Comparison of ENCODE assay signal across 8 cellular contexts in genomic region chr14:24270537-24271133, GRCh38. TPM values are rescaled to one million over a fixed set of nuclear protein-coding genes. Genes with fewer than 3 reads are reported as not detected.
A peak's percentile ranks its signal among the peaks of the same experiment; 100 is the strongest.
DNase-seq lines count a peak whose midpoint lies in the region; ATAC-seq and TF ChIP-seq lines count a peak whose summit lies in the region.

No MANE protein-coding gene starts in this region.

- no peak for ATAC-seq in HG02938 (IDR thresholded peaks at IDR 0.05; ENCODE audit: unreplicated experiment)

- peak; percentile 60 for DNase-seq in DMS79 (lab: John Stamatoyannopoulos, UW)
- no peak for DNase-seq in DMS79 treated with DMSO at 0.1 percent for 48 hours (lab: John Stamatoyannopoulos, UW)
- DNase-seq in RWPE1 (ENCODE audit: low spot score) = no peak
- peak in 1 of 2 donors; percentile 5 for DNase-seq in fibroblast of lung (ENCODE audit: low read depth in 2 of 2)
- DNase-seq in retinal pigment epithelial cell (ENCODE audit: low read depth) = no peak
- DNase-seq in NCI-H2029 (lab: John Stamatoyannopoulos, UW) = no peak
- DNase-seq in putamen (ENCODE audit: low spot score) = no peak

- peak overlapping the region; percentile 89 for H3K4me2 ChIP-seq in fibroblast of lung (ENCODE audit: extremely low read depth, insufficient read depth, low read length)

- H2AFZ ChIP-seq in fibroblast of lung (ENCODE audit: low read length) = peak overlapping the region; percentile 89

- TF ChIP-seq CTCF in RWPE1 (conservative IDR thresholded peaks at IDR 0.05; ENCODE audit: low read depth) (no peak), fibroblast of lung (conservative IDR thresholded peaks at IDR 0.05 in 1 of 2, IDR thresholded peaks at IDR 0.05 in 1 of 2; ENCODE audit: low read depth in 1 of 2, low read length in 2 of 2) (no peak), retinal pigment epithelial cell (conservative IDR thresholded peaks at IDR 0.05; ENCODE audit: low read depth, low read length) (no peak)

- no peaks in the 10 kb centered on the region for H3K9me3 ChIP-seq in fibroblast of lung (ENCODE audit: control insufficient read depth, insufficient read depth, low read depth, low read length)

- no peaks in the 10 kb centered on the region for H3K4me1 ChIP-seq in fibroblast of lung (ENCODE audit: control insufficient read depth, extremely low read depth, insufficient read depth, low read length)

- H3K27ac ChIP-seq in RWPE1 (peak overlapping the region; percentile 96), fibroblast of lung (ENCODE audit: insufficient read depth, low read length) (peak overlapping the region; percentile 99)

- CTCF ChIA-PET in RWPE1 (lab: Yijun Ruan, JAX) = interaction anchor here (0.6 to 0.9 kb wide), 4 partner anchors 18 to 131 kb away, joined by 3 to 4 read pairs (median 3); partner anchors contain the start of gene TINF2

- H4K20me1 ChIP-seq in fibroblast of lung (ENCODE audit: control insufficient read depth, extremely low read depth, insufficient read depth, low read length) = no peaks in the 10 kb centered on the region

- POLR2A ChIA-PET in RWPE1 (lab: Yijun Ruan, JAX; ENCODE audit: low non-redundant PET) = interaction anchor here (0.7 to 2.1 kb wide), 3 partner anchors 11 to 28 kb away, joined by 3 to 12 read pairs (median 3); partner anchors contain the start of gene TINF2

- H3K79me2 ChIP-seq in fibroblast of lung (ENCODE audit: control insufficient read depth, insufficient read depth, low read length) = no peaks in the 10 kb centered on the region

- H3K27me3 ChIP-seq in fibroblast of lung (ENCODE audit: control insufficient read depth, insufficient read depth, low read length) = no peaks in the 10 kb centered on the region

- H3K4me3 ChIP-seq in fibroblast of lung (replicated peaks in 1 of 4; ENCODE audit: control extremely low read depth in 1 of 4, insufficient read depth in 1 of 4, low read depth in 3 of 4, low read length in 4 of 4) (peak overlapping the region; percentile 67 to 99 (median 94)), retinal pigment epithelial cell (ENCODE audit: low read length) (peak overlapping the region; percentile 86)

- H3K9ac ChIP-seq in fibroblast of lung (ENCODE audit: insufficient read depth, low read length) = peak overlapping the region; percentile 99

- H3K36me3 ChIP-seq in fibroblast of lung (ENCODE audit: control insufficient read depth, insufficient read depth, low read length) = peaks cover 9% of the 10 kb centered on the region

RNA-seq across cellular contexts. Expression of gene RABGGTA, which starts 0.8 kb away (rescaled TPM):
- 14.1 and 21.0 TPM in 2 replicates for total RNA-seq in fibroblast of lung
- 15.1 and 19.4 TPM in 2 replicates for polyA plus RNA-seq in fibroblast of lung
- polyA plus RNA-seq in fibroblast of lung (2012) = 14.8 and 19.5 TPM in 2 replicates
- 63.7 and 79.6 TPM in 2 replicates for polyA minus RNA-seq in fibroblast of lung (ENCODE audit: low replicate concordance)

RNA-seq across cellular contexts. Expression of gene TGM1, which starts 7.7 kb away (rescaled TPM):
- 0.51 and 0.83 TPM in 2 replicates for total RNA-seq in fibroblast of lung
- polyA plus RNA-seq in fibroblast of lung = 1.3 and 1.4 TPM in 2 replicates
- polyA plus RNA-seq in fibroblast of lung (2012) = 0.82 and 1.4 TPM in 2 replicates
- polyA minus RNA-seq in fibroblast of lung (ENCODE audit: low replicate concordance) = 8.6 TPM in 1 of 2 replicates, not detected in the other

RNA-seq across cellular contexts. Expression of gene TINF2, which starts 28.2 kb away (rescaled TPM):
- total RNA-seq in fibroblast of lung = 54.7 and 61.4 TPM in 2 replicates
- polyA plus RNA-seq in fibroblast of lung = 42.6 and 47.7 TPM in 2 replicates
- polyA plus RNA-seq in fibroblast of lung (2012) = 56.3 and 58.6 TPM in 2 replicates
- polyA minus RNA-seq in fibroblast of lung (ENCODE audit: low replicate concordance) = 106 and 138 TPM in 2 replicates

RNA-seq across cellular contexts. Expression of gene DHRS1, which starts 28.9 kb away (rescaled TPM):
- total RNA-seq in fibroblast of lung = 6.9 and 10.7 TPM in 2 replicates
- polyA plus RNA-seq in fibroblast of lung = 21.0 and 24.5 TPM in 2 replicates
- polyA plus RNA-seq in fibroblast of lung (2012) = 18.4 and 25.8 TPM in 2 replicates
- 51.8 and 65.5 TPM in 2 replicates for polyA minus RNA-seq in fibroblast of lung (ENCODE audit: low replicate concordance)

RNA-seq across cellular contexts. Expression of gene NOP9, which starts 29.0 kb away (rescaled TPM):
- total RNA-seq in fibroblast of lung = 16.2 and 16.7 TPM in 2 replicates
- 8.0 and 13.5 TPM in 2 replicates for polyA plus RNA-seq in fibroblast of lung
- 12.3 and 17.9 TPM in 2 replicates for polyA plus RNA-seq in fibroblast of lung (2012)
- 38.0 and 69.5 TPM in 2 replicates for polyA minus RNA-seq in fibroblast of lung (ENCODE audit: low replicate concordance)
